ENCODE assay signal across 8 cellular contexts in the genomic region with DNA sequence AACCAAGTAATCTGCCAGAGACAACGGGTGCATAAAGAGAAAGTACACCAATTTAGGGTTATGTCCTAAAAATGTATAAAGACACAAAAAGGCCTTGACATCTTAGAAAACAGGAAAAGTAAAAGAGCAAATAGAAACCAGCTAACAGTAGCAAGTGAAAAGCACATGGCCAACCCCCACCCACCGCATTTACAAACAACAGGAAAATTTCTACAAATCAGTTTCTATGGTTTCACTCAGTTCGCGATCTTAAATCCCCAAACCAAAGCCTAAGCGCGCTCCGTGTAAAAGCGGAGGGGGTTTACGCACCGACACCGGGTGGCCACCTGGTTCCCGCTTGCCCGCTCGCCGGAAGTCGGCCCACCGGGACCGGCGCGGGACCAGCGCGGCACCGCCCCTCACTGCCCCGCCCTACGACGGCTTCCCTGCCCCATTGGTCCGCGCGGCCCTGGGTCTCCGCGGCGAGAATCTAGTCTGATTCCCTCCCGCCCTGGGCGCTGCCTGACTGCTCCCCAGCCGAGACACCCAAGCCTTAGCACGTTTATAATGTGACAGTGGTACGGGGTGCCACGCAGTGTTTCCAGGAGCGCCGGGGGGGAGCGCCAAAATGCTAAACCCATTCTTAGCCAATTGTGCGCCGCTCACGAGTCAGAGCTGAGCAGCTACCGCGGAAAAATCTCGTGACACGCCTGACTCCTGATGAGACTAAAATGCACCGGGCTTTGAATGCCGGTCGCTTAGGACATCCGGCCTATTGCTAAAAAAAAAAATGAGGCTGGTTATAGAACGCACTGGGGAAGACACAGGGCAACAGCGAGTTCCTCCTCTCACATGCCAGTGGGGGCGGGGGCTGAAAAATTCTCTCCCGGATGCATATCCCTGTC. TPM values are rescaled to one million over a fixed set of nuclear protein-coding genes. Genes with fewer than 3 reads are reported as not detected.
A peak's percentile ranks its signal among the peaks of the same experiment; 100 is the strongest.
DNase-seq lines count a peak whose midpoint lies in the region; ATAC-seq and TF ChIP-seq lines count a peak whose summit lies in the region.

A gene (minus strand): TSS at position 362 of the 884 bp plus-strand sequence. CDS start 2,802 bp downstream, outside the sequence.

- no peaks in the 10 kb centered on the region for H3K27me3 Mint-ChIP-seq in H9 (ENCODE audit: low read depth)

- H3K27ac ChIP-seq in H9 (ENCODE audit: insufficient read length, low read depth, low read length) = peak within 1 kb of the TSS; percentile 98
- H3K27ac ChIP-seq in gastroesophageal sphincter = peak within 1 kb of the TSS; percentile 91 to 99 (median 97)
- H3K27ac ChIP-seq in suprapubic skin = peak within 1 kb of the TSS; percentile 100

- WGBS in H9 (ENCODE audit: extremely low coverage, insufficient read length, low lambda C conversion rate) = no CpG with 5 or more reads among the region's 56 CpGs
- 0% methylated on average over 5 to 7 of the region's 56 CpGs for WGBS in gastroesophageal sphincter (ENCODE audit: low coverage in 1 of 2), 2 donors
- WGBS in suprapubic skin = under 1% methylated on average over 20 of the region's 56 CpGs

- in situ Hi-C loops in SK-MEL-5 (cut with HindIII; ENCODE audit: low pct_unique_long_range_greater_than_20kb, low sequenced_read_pairs) = no loop called here

- TF ChIP-seq EP300 in gastroesophageal sphincter (IDR thresholded peaks at IDR 0.05) (no peak), suprapubic skin (IDR thresholded peaks at IDR 0.05) (no peak)

- H3K36me3 ChIP-seq in gastroesophageal sphincter (peaks cover 0 to 33% of the 10 kb centered on the region in 2 donors), suprapubic skin (peaks cover 24% of the 10 kb centered on the region)

- H3K79me2 ChIP-seq in H9 (ENCODE audit: insufficient read depth, low read length) = peaks cover 41% of the 10 kb centered on the region

- peak within 1 kb of the TSS; percentile 100 for H3K9ac ChIP-seq in H9 (ENCODE audit: extremely low read depth, insufficient read length, low read length)

- no peak within 1 kb of the TSS for H3K23ac ChIP-seq in H9 (ENCODE audit: insufficient read length, low read depth, low read length)

- peak within 1 kb of the TSS; percentile 74 to 79 for H3K4me3 ChIP-seq in gastroesophageal sphincter
- H3K4me3 ChIP-seq in suprapubic skin = peak within 1 kb of the TSS; percentile 78

- peak within 1 kb of the TSS; percentile 7; the same call in 1 of the 2 replicates for H3K4ac ChIP-seq in H9 (ENCODE audit: low read depth, low read length)

- H4K8ac ChIP-seq in H9 (replicated peaks; ENCODE audit: insufficient read length, low read depth, low read length) = no peak within 1 kb of the TSS

- peak; percentile 79 for ATAC-seq in gastroesophageal sphincter

- H4K91ac ChIP-seq in H9 (ENCODE audit: insufficient read length, low read depth, low read length) = no peak within 1 kb of the TSS

- no peak within 1 kb of the TSS for H2BK12ac ChIP-seq in H9 (ENCODE audit: insufficient read length, low read depth, low read length)

- peak within 1 kb of the TSS; percentile 79 for H4K5ac ChIP-seq in H9 (ENCODE audit: insufficient read length, low read depth, low read length)

- no peaks in the 10 kb centered on the region for H3K4me1 ChIP-seq in H9 (ENCODE audit: insufficient read depth, low read length)
- peaks cover 3 to 42% (median 23%) of the 10 kb centered on the region in 3 donors for H3K4me1 ChIP-seq in gastroesophageal sphincter
- peaks cover 40% of the 10 kb centered on the region for H3K4me1 ChIP-seq in suprapubic skin

- peak within 1 kb of the TSS; percentile 97 to 99 for H3K4me3 Mint-ChIP-seq in H9

- no peak for TF ChIP-seq CTCF in H9 (conservative IDR thresholded peaks at IDR 0.05)
- peak in 1 of 4 experiments; percentile 17 for TF ChIP-seq CTCF in gastroesophageal sphincter (IDR thresholded peaks at IDR 0.05)
- TF ChIP-seq CTCF in suprapubic skin (IDR thresholded peaks at IDR 0.05) = no peak

- peak; percentile 72 to 84 for TF ChIP-seq POLR2A in gastroesophageal sphincter (IDR thresholded peaks at IDR 0.05)
- TF ChIP-seq POLR2A in suprapubic skin (IDR thresholded peaks at IDR 0.05) = peak; percentile 44 to 88

- H3T11ph ChIP-seq in H9 (ENCODE audit: low read length) = peak within 1 kb of the TSS; percentile 81

- no peaks in the 10 kb centered on the region for H3K23me2 ChIP-seq in H9 (ENCODE audit: insufficient read length, low read depth, low read length, poor library complexity, severe bottlenecking)

- H3K18ac ChIP-seq in H9 (ENCODE audit: insufficient read length, low read depth, low read length) = peak within 1 kb of the TSS; percentile 99

- no peaks in the 10 kb centered on the region for H4K20me1 ChIP-seq in H9 (ENCODE audit: control insufficient read depth, insufficient read depth, insufficient read length)

- H3K14ac ChIP-seq in H9 (ENCODE audit: insufficient read depth, low read length) = peak within 1 kb of the TSS; percentile 97

- peak within 1 kb of the TSS; percentile 53 for H2AFZ ChIP-seq in H9 (ENCODE audit: low read length)

- H3K27me3 ChIP-seq in H9 (ENCODE audit: insufficient read depth, low read length) (no peaks in the 10 kb centered on the region), gastroesophageal sphincter (no peaks in the 10 kb centered on the region), suprapubic skin (no peaks in the 10 kb centered on the region)

- peak within 1 kb of the TSS; percentile 100 for H3K27ac Mint-ChIP-seq in H9

- H3K56ac ChIP-seq in H9 (ENCODE audit: insufficient read length, low read depth, low read length) = peak within 1 kb of the TSS; percentile 98

- H3K79me1 ChIP-seq in H9 (ENCODE audit: insufficient read depth, low read depth, low read length, poor library complexity, severe bottlenecking) = peaks cover 5% of the 10 kb centered on the region

- no peaks in the 10 kb centered on the region; a peak in 2 of 5 replicates for H3K9me3 Mint-ChIP-seq in H9

- H2BK15ac ChIP-seq in H9 (ENCODE audit: low read depth, low read length) = no peak within 1 kb of the TSS

- peaks cover 24 to 27% of the 10 kb centered on the region in 2 experiments for H3K4me1 Mint-ChIP-seq in H9

- H2BK5ac ChIP-seq in H9 (ENCODE audit: insufficient read length, low read length) = peak within 1 kb of the TSS; percentile 91

- H3K36me3 Mint-ChIP-seq in H9 (ENCODE audit: insufficient read depth in 1 of 3, low read depth in 3 of 3) = peaks cover 30 to 60% (median 42%) of the 10 kb centered on the region in 3 experiments

- DNase-seq in GDM1 (lab: John Stamatoyannopoulos, UW) (peak; percentile 60), H9 (peak; percentile 85), M059J (ENCODE audit: low read depth) (peak; percentile 86), SK-MEL-5 (ENCODE audit: low read depth, low spot score) (peak; percentile 78), occipital lobe (lab: John Stamatoyannopoulos, UW) (peak; percentile 82), suprapubic skin (ENCODE audit: low spot score in 2 of 2) (peak; percentile 91 to 92)
- peak; percentile 87 for DNase-seq in activated naive CD4-positive, alpha-beta T cell treated with Interleukin-2 at 50 U/mL for 16 hours

- H2AK5ac ChIP-seq in H9 (ENCODE audit: insufficient read length, low read length) = no peak within 1 kb of the TSS

- H3K9me3 ChIP-seq in H9 (ENCODE audit: control insufficient read depth, low read depth, low read length) (no peaks in the 10 kb centered on the region), gastroesophageal sphincter (no peaks in the 10 kb centered on the region), suprapubic skin (no peaks in the 10 kb centered on the region)

- no peak within 1 kb of the TSS for H2BK20ac ChIP-seq in H9 (ENCODE audit: low read depth, low read length, poor library complexity, severe bottlenecking)

- H2BK120ac ChIP-seq in H9 (ENCODE audit: low read depth, low read length, poor library complexity, severe bottlenecking) = peak within 1 kb of the TSS; percentile 79

- H3K4me2 ChIP-seq in H9 (ENCODE audit: insufficient read depth, insufficient read length, low read length) = peak within 1 kb of the TSS; percentile 98

RNA-seq across cellular contexts. Expression of the gene that starts here (rescaled TPM):
- total RNA-seq in H9 (2021) = 161 and 162 TPM in 2 replicates
- total RNA-seq in M059J (2014; rRNA removed; shearing (Covaris generic)) = 89.8 and 114 TPM in 2 replicates
- 90.1 and 95.7 TPM in 2 replicates for total RNA-seq in SK-MEL-5 (2014; rRNA removed; shearing (Covaris generic))
- 135 and 163 TPM in 2 replicates for polyA plus RNA-seq in SK-MEL-5 (2015; cell fraction: cytosol; rRNA removed)
- polyA plus RNA-seq in SK-MEL-5 (2015; cell fraction: nucleus; rRNA removed) = 210 and 296 TPM in 2 replicates
- total RNA-seq in gastroesophageal sphincter = 10 to 100 TPM; 41.8 to 74.2 (median 67.6) TPM
- total RNA-seq in occipital lobe = 88.7 TPM
- total RNA-seq in suprapubic skin = 10 to 100 TPM; 69.9 to 87.7 (median 77.3) TPM

Comparison
In these comparisons a context has a peak if more than half of its experiments do, and no peak if none do; other contexts are left out.
1. Peak in every context shown above with its lines: DNase-seq, ATAC-seq, H3K4me3 ChIP-seq and H3K27ac ChIP-seq.